29 cellular contexts compared by ENCODE assay signal in genomic region chr4:62077406-62077805, GRCh38.
"Had no signal": no experiment of that assay in that cellular context is flagged by ENCODE, and none has a peak within 500 bp of the region (broad histone marks: within the 10 kb centered on the region; RNA-seq: fewer than 3 reads in every experiment).

No MANE protein-coding gene starts in this region.

- H3K9ac ChIP-seq: neural progenitor cell, parathyroid adenoma had no signal

- H3K27ac ChIP-seq: neural progenitor cell, ovary, parathyroid adenoma, psoas muscle, right lobe of liver, sigmoid colon, stomach, thoracic aorta, thyroid gland, tibial nerve, upper lobe of left lung, vagina had no signal

- FAIRE-seq: small intestine, urothelium cell line had no signal

- H3K4me1 Mint-ChIP-seq: natural killer cell; nephron; neural progenitor cell; stimulated activated effector memory CD8-positive, alpha-beta T cell treated with anti-CD3 and anti-CD28 coated beads, Interleukin-12 subunit alpha, Interleukin-12 subunit beta, amount 100 ng/mL, for 72 hours; stimulated activated naive B cell treated with anti-CD40 and anti-IgM and Interleukin-4, amounts not matched to agents 10 μg/mL and 1 μg/mL and 100 μg/mL, for 72 hours had no signal

- DNase-seq: natural killer cell; occipital lobe; ovary; posterior cingulate gyrus; psoas muscle; right cardiac atrium; right lobe of liver; sigmoid colon; small intestine; stimulated activated CD4-positive, alpha-beta T cell treated with anti-CD3 and anti-CD28 coated beads, Interleukin-15, amount 100 ng/mL, for 24 hours; stimulated activated CD4-positive, alpha-beta T cell treated with anti-CD3 and anti-CD28 coated beads, Interleukin-2, amount 100 ng/mL, for 24 hours; stimulated activated CD4-positive, alpha-beta T cell treated with anti-CD3 and anti-CD28 coated beads, Interleukin-2, amount 100 ng/mL, for 48 hours; stimulated activated CD4-positive, alpha-beta T cell treated with anti-CD3 and anti-CD28 coated beads, Interleukin-4, amount 100 ng/mL, for 24 hours; stimulated activated naive B cell treated with anti-CD40 and anti-IgM and Interleukin-4, amounts not matched to agents 10 μg/mL and 1 μg/mL and 100 μg/mL, for 72 hours; stimulated activated naive CD4-positive, alpha-beta T cell treated with Interleukin-2 at 50 U/mL for 16 hours; stomach; thyroid gland; trophoblast cell; upper lobe of left lung had no signal

- H3K36me3 ChIP-seq: neural progenitor cell, ovary, right lobe of liver, sigmoid colon, stomach, thoracic aorta, thyroid gland, tibial nerve, upper lobe of left lung, vagina had no signal

- H3K36me3 Mint-ChIP-seq: natural killer cell; neural progenitor cell; stimulated activated effector memory CD8-positive, alpha-beta T cell treated with anti-CD3 and anti-CD28 coated beads, Interleukin-12 subunit alpha, Interleukin-12 subunit beta, amount 100 ng/mL, for 72 hours; stimulated activated naive B cell treated with anti-CD40 and anti-IgM and Interleukin-4, amounts not matched to agents 10 μg/mL and 1 μg/mL and 100 μg/mL, for 72 hours had no signal

- H3K4me3 Mint-ChIP-seq: natural killer cell; nephron; neural progenitor cell; stimulated activated effector memory CD8-positive, alpha-beta T cell treated with anti-CD3 and anti-CD28 coated beads, Interleukin-12 subunit alpha, Interleukin-12 subunit beta, amount 100 ng/mL, for 72 hours; stimulated activated naive B cell treated with anti-CD40 and anti-IgM and Interleukin-4, amounts not matched to agents 10 μg/mL and 1 μg/mL and 100 μg/mL, for 72 hours; stimulated activated naive CD8-positive, alpha-beta T cell treated with anti-CD3 and anti-CD28 coated beads, Interleukin-15, Interleukin-2, amounts not matched to agents 100 ng/mL and 50 ng/mL, for 24 hours had no signal

- H3K27ac Mint-ChIP-seq: natural killer cell; nephron; neural progenitor cell; progenitor cell of endocrine pancreas; stimulated activated effector memory CD8-positive, alpha-beta T cell treated with anti-CD3 and anti-CD28 coated beads, Interleukin-12 subunit alpha, Interleukin-12 subunit beta, amount 100 ng/mL, for 72 hours; stimulated activated naive B cell treated with anti-CD40 and anti-IgM and Interleukin-4, amounts not matched to agents 10 μg/mL and 1 μg/mL and 100 μg/mL, for 72 hours; stimulated activated naive CD8-positive, alpha-beta T cell treated with anti-CD3 and anti-CD28 coated beads, Interleukin-15, Interleukin-2, amounts not matched to agents 100 ng/mL and 50 ng/mL, for 24 hours had no signal

- H3K9me3 Mint-ChIP-seq: nephron; neural progenitor cell; stimulated activated naive CD8-positive, alpha-beta T cell treated with anti-CD3 and anti-CD28 coated beads, Interleukin-15, Interleukin-2, amounts not matched to agents 100 ng/mL and 50 ng/mL, for 24 hours had no signal

- H3K4me3 ChIP-seq: neural progenitor cell, ovary, psoas muscle, right lobe of liver, sigmoid colon, stomach, thoracic aorta, thyroid gland, tibial nerve, upper lobe of left lung, vagina had no signal

- H3K9me3 ChIP-seq: ovary, psoas muscle, right lobe of liver, sigmoid colon, stomach, thoracic aorta, thyroid gland, tibial nerve, upper lobe of left lung, vagina had no signal

- H3K27me3 Mint-ChIP-seq: progenitor cell of endocrine pancreas; stimulated activated naive B cell treated with anti-CD40 and anti-IgM and Interleukin-4, amounts not matched to agents 10 μg/mL and 1 μg/mL and 100 μg/mL, for 72 hours; stimulated activated naive CD8-positive, alpha-beta T cell treated with anti-CD3 and anti-CD28 coated beads, Interleukin-15, Interleukin-2, amounts not matched to agents 100 ng/mL and 50 ng/mL, for 24 hours had no signal

- H3K4me1 ChIP-seq: neural progenitor cell, parathyroid adenoma, psoas muscle, right lobe of liver, sigmoid colon, stomach, thyroid gland, tibial nerve, upper lobe of left lung, vagina had no signal

- H3K27me3 ChIP-seq: neural progenitor cell, ovary, right lobe of liver, sigmoid colon, stomach, thyroid gland, tibial nerve, upper lobe of left lung, vagina had no signal

- ATAC-seq: natural killer cell; psoas muscle; right cardiac atrium; right lobe of liver; stimulated activated effector memory CD8-positive, alpha-beta T cell treated with anti-CD3 and anti-CD28 coated beads, Interleukin-12 subunit alpha, Interleukin-12 subunit beta, amount 100 ng/mL, for 72 hours; stimulated activated naive B cell treated with anti-CD40 and anti-IgM and Interleukin-4, amounts not matched to agents 10 μg/mL and 1 μg/mL and 100 μg/mL, for 72 hours had no signal
